In the genomic region with DNA sequence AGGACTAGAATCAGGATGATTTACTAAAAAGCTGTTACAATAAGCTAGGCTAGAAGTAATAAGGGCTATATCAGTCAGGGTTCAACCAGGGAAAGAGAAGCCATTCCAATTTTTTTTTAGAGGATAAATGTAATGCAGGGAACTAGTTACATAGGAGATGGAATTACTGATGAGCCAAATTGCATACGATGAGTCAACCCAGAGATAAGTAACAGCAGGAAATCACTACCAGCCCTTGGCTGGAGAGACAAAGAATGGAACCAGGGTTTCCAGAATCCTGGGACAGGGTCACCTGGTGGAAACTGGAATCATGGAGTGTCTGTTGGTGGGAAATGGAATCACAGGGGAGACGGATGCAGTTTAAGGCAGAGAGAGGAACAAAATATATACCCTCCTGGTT, we compare ENCODE assay signal across 1 cellular context.
TF ChIP-seq lines count a peak whose summit lies in the region.

No MANE protein-coding gene starts in this region.

TF ChIP-seq in SK-N-SH treated with all-trans-retinoic acid at 6 μM for 48 hours, 23 proteins besides CTCF, POLR2A, EP300 and RAD21 (continued from another document):
- no peak for TF ChIP-seq TOX (CRISPR knock-in tag; IDR thresholded peaks at IDR 0.05; ENCODE audit: borderline replicate concordance)
